In the genomic region with DNA sequence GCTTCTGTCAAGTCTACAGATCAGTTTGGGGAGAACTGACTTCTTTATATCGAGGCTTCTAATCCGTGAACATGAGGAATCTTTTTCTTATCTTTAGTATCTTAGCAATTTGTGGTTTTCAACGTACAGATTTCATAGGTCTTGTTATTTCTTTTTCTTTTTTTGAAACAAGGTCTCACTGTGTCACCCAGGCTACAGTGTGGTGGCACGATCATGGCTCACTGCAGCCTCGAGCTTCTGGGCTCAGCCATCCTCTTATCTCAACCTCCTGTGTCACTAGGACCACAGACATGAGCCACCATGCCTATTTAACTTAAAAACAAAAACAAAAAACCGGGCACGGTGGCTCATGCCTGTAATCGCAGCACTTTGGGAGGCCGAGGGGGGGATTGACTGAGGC, we compare ENCODE assay signal across 17 cellular contexts.
"Had no signal": no experiment of that assay in that cellular context is flagged by ENCODE, and none has a peak within 500 bp of the region (broad histone marks: within the 10 kb centered on the region; RNA-seq: fewer than 3 reads in every experiment).

No MANE protein-coding gene starts in this region.

- ATAC-seq: activated naive CD8-positive, alpha-beta T cell treated with anti-CD3 and anti-CD28 coated beads, Interleukin-2, amount 50 U/mL, for 24 hours; left colon; pancreas had no signal

- H3K27ac Mint-ChIP-seq: activated CD4-positive, alpha-beta T cell treated with anti-CD3 and anti-CD28 coated beads, Interleukin-2, amount 10 ng/mL, durations not matched to agents 24 days and 14 days; activated naive CD8-positive, alpha-beta T cell treated with anti-CD3 and anti-CD28 coated beads, Interleukin-2, amount 50 U/mL, for 24 hours; endodermal cell had no signal

- H3K27ac ChIP-seq: pancreas, sigmoid colon, suprapubic skin had no signal

- H3K9me3 ChIP-seq: pancreas, sigmoid colon, spleen, suprapubic skin had no signal

- H3K4me3 Mint-ChIP-seq: activated CD4-positive, alpha-beta T cell treated with anti-CD3 and anti-CD28 coated beads, Interleukin-2, amount 10 ng/mL, durations not matched to agents 24 days and 14 days; activated naive CD8-positive, alpha-beta T cell treated with anti-CD3 and anti-CD28 coated beads, Interleukin-2, amount 50 U/mL, for 24 hours; endodermal cell; stimulated activated naive CD8-positive, alpha-beta T cell treated with anti-CD3 and anti-CD28 coated beads, Interleukin-15, Interleukin-2, amounts not matched to agents 100 ng/mL and 50 ng/mL, for 24 hours had no signal

- H3K27me3 Mint-ChIP-seq: activated CD4-positive, alpha-beta T cell treated with anti-CD3 and anti-CD28 coated beads, Interleukin-2, amount 10 ng/mL, durations not matched to agents 24 days and 14 days; activated naive CD8-positive, alpha-beta T cell treated with anti-CD3 and anti-CD28 coated beads, Interleukin-2, amount 50 U/mL, for 24 hours; stimulated activated naive CD8-positive, alpha-beta T cell treated with anti-CD3 and anti-CD28 coated beads, Interleukin-15, Interleukin-2, amounts not matched to agents 100 ng/mL and 50 ng/mL, for 24 hours had no signal

- H3K9me3 Mint-ChIP-seq: activated CD4-positive, alpha-beta T cell treated with anti-CD3 and anti-CD28 coated beads, Interleukin-2, amount 10 ng/mL, durations not matched to agents 24 days and 14 days; activated naive CD8-positive, alpha-beta T cell treated with anti-CD3 and anti-CD28 coated beads, Interleukin-2, amount 50 U/mL, for 24 hours; endodermal cell; stimulated activated naive CD8-positive, alpha-beta T cell treated with anti-CD3 and anti-CD28 coated beads, Interleukin-15, Interleukin-2, amounts not matched to agents 100 ng/mL and 50 ng/mL, for 24 hours had no signal

- DNase-seq: activated CD4-positive, alpha-beta T cell treated with anti-CD3 and anti-CD28 coated beads, Interleukin-2, amount 10 ng/mL, durations not matched to agents 24 days and 14 days; activated CD4-positive, CD25-positive, alpha-beta regulatory T cell; activated effector memory CD4-positive, alpha-beta T cell treated with anti-CD3 and anti-CD28 coated beads, Interleukin-2, amount 50 U/mL, for 16 hours; activated naive CD8-positive, alpha-beta T cell treated with anti-CD3 and anti-CD28 coated beads, Interleukin-2, amount 50 U/mL, for 24 hours; activated T-cell treated with anti-CD3 and anti-CD28 coated beads for 4 hours; aorta; dermis blood vessel endothelial cell; endodermal cell; head of caudate nucleus; left colon; midbrain; pancreas; sigmoid colon; spleen; trophoblast cell had no signal

- H3K27me3 ChIP-seq: pancreas, sigmoid colon, spleen, suprapubic skin had no signal
